In the genomic region with DNA sequence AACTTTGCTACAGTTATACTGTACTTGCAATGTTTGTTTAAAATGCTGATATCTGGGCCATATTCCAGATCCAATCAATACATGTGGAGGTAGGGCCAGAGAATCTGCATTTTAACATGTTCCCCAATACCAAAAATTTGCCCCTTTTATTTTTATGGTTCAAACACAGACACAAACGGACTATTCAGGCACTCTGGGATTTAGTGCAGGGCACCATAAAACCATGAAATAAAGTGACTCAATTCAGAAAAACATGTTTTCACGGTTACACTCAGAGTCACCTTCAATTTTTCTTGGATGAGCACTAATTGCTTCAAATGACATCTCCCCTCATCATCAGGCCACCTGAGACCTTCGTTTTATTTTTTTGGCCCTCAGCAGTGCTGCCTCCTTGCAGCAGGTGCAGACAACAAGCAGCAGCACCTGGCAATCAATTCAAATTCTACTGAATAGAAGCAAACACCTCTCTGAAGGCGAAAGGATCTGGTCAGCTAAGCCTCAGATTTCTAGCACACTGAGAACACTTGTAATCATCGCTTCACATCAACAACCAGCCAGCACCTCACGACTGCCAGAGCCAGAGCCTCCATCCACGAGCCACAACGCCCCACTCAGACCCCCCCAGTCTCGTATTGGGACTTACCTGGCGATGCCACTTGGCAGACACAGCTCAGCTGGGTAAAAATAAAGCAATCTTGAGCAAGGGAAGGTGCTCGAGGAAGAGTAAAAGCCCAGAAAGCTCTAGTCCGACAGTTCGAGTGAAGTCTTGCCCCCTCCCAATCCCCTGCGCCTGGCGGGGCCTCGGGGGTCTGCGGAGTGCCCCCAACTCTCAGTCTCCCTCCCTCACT, we compare ENCODE assay signal across 8 cellular contexts. TPM values are rescaled to one million over a fixed set of nuclear protein-coding genes. Genes with fewer than 3 reads are reported as not detected.
A peak's percentile ranks its signal among the peaks of the same experiment; 100 is the strongest.
DNase-seq lines count a peak whose midpoint lies in the region; ATAC-seq and TF ChIP-seq lines count a peak whose summit lies in the region.

No MANE protein-coding gene starts in this region.

- DNase-seq in DMS 273 (lab: John Stamatoyannopoulos, UW; ENCODE audit: unreplicated experiment) (peak; percentile 46), DMS 273 treated with DMSO at 0.1 percent for 48 hours (lab: John Stamatoyannopoulos, UW) (no peak), NCI-H2171 (lab: John Stamatoyannopoulos, UW) (peak; percentile 51), fibroblast of villous mesenchyme (ENCODE audit: low read depth) (no peak), progenitor cell of endocrine pancreas (ENCODE audit: low spot score, unreplicated experiment) (no peak)
- peak; percentile 40 to 49 for DNase-seq in activated T-cell treated with anti-CD3 and anti-CD28 coated beads, Interleukin-2, amount 50 U/mL, for 48 hours

- H3K4me1 Mint-ChIP-seq in progenitor cell of endocrine pancreas (ENCODE audit: low read depth), result peaks cover 12% of the 10 kb centered on the region

- H3K4me3 Mint-ChIP-seq in progenitor cell of endocrine pancreas (ENCODE audit: low read depth), result peak overlapping the region; percentile 79

- no peak for ATAC-seq in HG03108 (IDR thresholded peaks at IDR 0.05; ENCODE audit: unreplicated experiment)
- ATAC-seq in GM21381 (IDR thresholded peaks at IDR 0.05; ENCODE audit: unreplicated experiment), result no peak

- no peaks in the 10 kb centered on the region for H3K9me3 Mint-ChIP-seq in progenitor cell of endocrine pancreas (ENCODE audit: low read depth)

- no peaks in the 10 kb centered on the region for H3K36me3 Mint-ChIP-seq in progenitor cell of endocrine pancreas (ENCODE audit: insufficient read depth)

- H3K27ac Mint-ChIP-seq in progenitor cell of endocrine pancreas, result peak overlapping the region; percentile 88

- peak overlapping the region; percentile 82 for H3K4me3 ChIP-seq in fibroblast of villous mesenchyme (ENCODE audit: low read depth, low read length)

- H3K27me3 Mint-ChIP-seq in progenitor cell of endocrine pancreas, result peaks cover 63% of the 10 kb centered on the region

- TF ChIP-seq CTCF in fibroblast of villous mesenchyme (IDR thresholded peaks at IDR 0.05; ENCODE audit: insufficient read depth, low read depth, low read length) (no peak), progenitor cell of endocrine pancreas (IDR thresholded peaks at IDR 0.05; ENCODE audit: unreplicated experiment) (no peak)

RNA-seq across cellular contexts. Expression of a gene that starts 1.1 kb away (rescaled TPM):
- total RNA-seq in fibroblast of villous mesenchyme, result 1.9 and 5.2 TPM in 2 replicates
- total RNA-seq in progenitor cell of endocrine pancreas, result 15.1 and 15.4 TPM in 2 replicates

Comparison
In these comparisons a context has a peak if more than half of its experiments do, and no peak if none do; other contexts are left out.
1. DNase-seq: peak in DMS 273 (single experiment), NCI-H2171 (single experiment) and activated T-cell treated with anti-CD3 and anti-CD28 coated beads, Interleukin-2, amount 50 U/mL, for 48 hours (2 of 2); none in DMS 273 treated with DMSO at 0.1 percent for 48 hours (single experiment), fibroblast of villous mesenchyme (single experiment) and progenitor cell of endocrine pancreas (single experiment).